In the genomic region with DNA sequence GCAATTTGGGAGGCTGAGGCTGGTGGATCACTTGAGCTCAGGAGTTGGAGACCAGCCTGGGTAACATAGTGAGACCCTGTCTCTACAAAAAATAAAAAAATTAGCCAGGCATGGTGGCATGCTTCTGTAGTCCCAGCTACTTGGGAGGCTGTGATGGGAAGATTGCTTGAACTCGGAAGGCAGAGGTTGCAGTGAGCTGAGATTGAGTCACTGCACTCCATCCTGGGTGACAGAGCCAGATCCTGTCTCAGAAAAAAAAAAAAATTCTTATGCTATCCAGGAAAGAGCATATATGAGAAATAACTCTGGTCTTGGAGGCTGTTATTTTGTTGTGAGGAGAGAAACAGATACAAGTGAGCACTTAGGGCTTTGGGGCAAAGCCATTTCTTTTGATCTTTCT, we compare ENCODE assay signal across 5 cellular contexts. TPM values are rescaled to one million over a fixed set of nuclear protein-coding genes. Genes with fewer than 3 reads are reported as not detected.
"Had no signal": no experiment of that assay in that cellular context is flagged by ENCODE, and none has a peak within 500 bp of the region (broad histone marks: within the 10 kb centered on the region; RNA-seq: fewer than 3 reads in every experiment).

No MANE protein-coding gene starts in this region.

RNA-seq across cellular contexts. Expression of gene HIGD2B, which starts 42.3 kb away (rescaled TPM):
- total RNA-seq: adrenal gland, cerebellum, M059J, PC-9, Right ventricle myocardium inferior had no signal
